Comparison of ENCODE assay signal across 12 cellular contexts in the genomic region with DNA sequence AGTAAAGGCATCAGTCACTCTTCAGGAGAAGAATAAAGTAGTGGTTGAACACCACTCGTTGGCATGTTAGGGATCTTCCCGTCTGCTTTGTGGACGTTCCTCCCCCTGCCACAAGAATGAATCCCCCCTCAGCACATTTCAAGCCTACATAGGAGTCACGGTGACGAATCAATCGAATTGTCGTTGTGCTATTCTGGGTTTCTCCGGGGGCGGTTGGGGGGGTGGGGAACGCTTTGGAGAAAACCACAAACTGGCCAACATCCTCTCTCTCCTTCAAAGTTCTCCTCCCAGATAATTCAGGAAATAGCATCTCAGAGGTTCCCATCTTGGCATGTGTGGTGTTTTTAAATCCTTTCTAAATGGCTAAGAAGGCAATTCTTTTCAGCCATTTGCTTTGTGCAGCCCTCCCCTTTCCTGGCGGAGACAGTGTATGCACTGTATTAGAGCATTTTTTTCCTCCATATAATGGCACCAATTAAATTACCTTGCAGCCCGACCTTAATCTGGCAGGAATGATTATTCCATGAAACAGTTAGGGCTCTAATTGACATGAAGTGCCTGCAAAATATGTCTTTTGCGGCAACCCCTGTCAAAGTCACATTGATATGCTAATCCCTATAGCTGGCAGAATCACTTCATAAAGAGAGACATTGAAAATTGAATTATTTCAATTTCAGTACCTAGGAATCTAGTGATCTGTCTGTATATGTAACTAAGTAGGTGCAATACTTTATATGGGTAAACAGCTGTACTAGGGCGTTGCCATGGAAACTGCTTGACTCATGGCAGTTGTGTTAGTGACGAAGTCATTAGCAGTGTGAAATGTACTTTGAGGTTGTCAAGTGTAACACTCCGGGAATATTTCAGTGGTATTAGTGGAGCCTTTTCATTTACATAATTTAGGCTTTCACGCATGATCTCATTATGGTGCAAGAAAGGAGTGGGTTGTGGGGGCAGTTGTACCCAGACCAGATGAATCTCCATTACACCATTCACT.
DNase-seq lines count a peak whose midpoint lies in the region; ATAC-seq and TF ChIP-seq lines count a peak whose summit lies in the region.
"Had no signal": no experiment of that assay in that cellular context is flagged by ENCODE, and none has a peak within 500 bp of the region (broad histone marks: within the 10 kb centered on the region; RNA-seq: fewer than 3 reads in every experiment).

No MANE protein-coding gene starts in this region.

- peak overlapping the region; percentile 64 for H2AFZ ChIP-seq in osteoblast (ENCODE audit: low read length)

- no peaks in the 10 kb centered on the region for H4K20me1 ChIP-seq in osteoblast (ENCODE audit: insufficient read depth, low read length)

- TF ChIP-seq CTCF in epithelial cell of esophagus (IDR thresholded peaks at IDR 0.05; ENCODE audit: insufficient read depth, low read depth, low read length, missing control alignments) (no peak), osteoblast (IDR thresholded peaks at IDR 0.05; ENCODE audit: extremely low read depth, low read depth, low read length) (no peak), ascending aorta (IDR thresholded peaks at IDR 0.05) (no peak)

- peak overlapping the region; percentile 87 for H3K27ac ChIP-seq in osteoblast (ENCODE audit: low read depth, low read length)
- H3K27ac ChIP-seq in ascending aorta: no peak overlapping the region
- H3K27ac ChIP-seq: WERI-Rb-1 had no signal

- in situ Hi-C loops in KBM-7 (cut with MboI; ENCODE audit: low pct_unique_long_range_greater_than_20kb, low sequenced_read_pairs): no loop called here

- no peaks in the 10 kb centered on the region for H3K9me3 ChIP-seq in osteoblast (ENCODE audit: low read depth, low read length)
- no peaks in the 10 kb centered on the region for H3K9me3 ChIP-seq in ascending aorta

- ATAC-seq in GM18861 (IDR thresholded peaks at IDR 0.05; ENCODE audit: unreplicated experiment): no peak
- ATAC-seq: activated T-cell treated with anti-CD3 and anti-CD28 coated beads, Interleukin-2, amount 50 U/mL, for 4 hours; PC-3 had no signal

- no peaks in the 10 kb centered on the region for H3K36me3 ChIP-seq in osteoblast (ENCODE audit: insufficient read depth, low read length)
- H3K36me3 ChIP-seq in ascending aorta: no peaks in the 10 kb centered on the region
- H3K36me3 ChIP-seq: WERI-Rb-1 had no signal

- peak; percentile 81 for DNase-seq in KBM-7
- peak; percentile 36 for DNase-seq in NCI-H774 (lab: John Stamatoyannopoulos, UW)
- peak; percentile 41 for DNase-seq in epithelial cell of esophagus (ENCODE audit: low read depth)
- no peak for DNase-seq in osteoblast (ENCODE audit: insufficient read length, low spot score, missing footprints)
- DNase-seq in T-helper 9 cell: no peak
- no peak for DNase-seq in activated CD4-positive, alpha-beta T cell treated with anti-CD3 and anti-CD28 coated beads for 4 hours
- no peak for DNase-seq in ascending aorta (ENCODE audit: low spot score in 2 of 2)
- DNase-seq: activated T-cell treated with anti-CD3 and anti-CD28 coated beads, Interleukin-2, amount 50 U/mL, for 4 hours; DMS79; PC-3; WERI-Rb-1 had no signal

- H3K4me1 ChIP-seq in osteoblast (ENCODE audit: insufficient read depth, low read length): peaks cover 26% of the 10 kb centered on the region
- no peaks in the 10 kb centered on the region for H3K4me1 ChIP-seq in ascending aorta

- H3K4me2 ChIP-seq in osteoblast (ENCODE audit: insufficient read depth, low read length): peak overlapping the region; percentile 76

- H3K4me3 ChIP-seq in epithelial cell of esophagus (ENCODE audit: low read length) (no peak overlapping the region), osteoblast (ENCODE audit: insufficient read depth, low read length) (peak overlapping the region; percentile 39), ascending aorta (no peak overlapping the region)

- H3K27me3 ChIP-seq in osteoblast (ENCODE audit: insufficient read depth, low read length) (no peaks in the 10 kb centered on the region), ascending aorta (no peaks in the 10 kb centered on the region)

- no peaks in the 10 kb centered on the region for H3K79me2 ChIP-seq in osteoblast (ENCODE audit: insufficient read depth, low read length)

- intact Hi-C loops in ascending aorta (cut with DNase I): no loop called here

Comparison
In these comparisons a context has a peak if more than half of its experiments do, and no peak if none do; other contexts are left out.
1. DNase-seq: peak in KBM-7 (single experiment), NCI-H774 (single experiment) and epithelial cell of esophagus (single experiment); none in osteoblast (single experiment), T-helper 9 cell (single experiment), activated CD4-positive, alpha-beta T cell treated with anti-CD3 and anti-CD28 coated beads for 4 hours (0 of 2) and ascending aorta (0 of 2).